1 cellular context compared by ENCODE assay signal in the genomic region with DNA sequence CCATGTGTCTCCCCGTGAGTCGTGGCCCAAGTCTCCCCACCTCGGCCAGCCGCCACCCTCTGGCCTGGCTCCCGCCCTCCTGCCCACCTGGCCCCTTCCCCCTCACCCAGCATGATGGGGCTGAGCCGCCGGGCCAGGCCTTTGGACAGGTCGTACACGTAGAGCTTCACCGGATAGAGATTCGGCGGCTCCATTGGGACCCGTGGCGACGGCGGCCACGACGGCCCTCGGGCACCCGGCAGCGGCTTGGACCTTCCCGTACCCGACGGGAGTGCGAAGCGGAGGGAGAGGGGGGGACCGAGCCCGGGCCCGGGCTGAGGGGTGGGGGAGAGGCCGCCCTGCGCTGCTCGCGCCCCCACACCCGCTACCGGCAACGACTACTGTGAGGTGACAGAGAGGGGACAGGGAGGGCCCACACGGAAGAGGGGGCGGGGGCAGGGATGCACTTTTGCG.
A peak's percentile ranks its signal among the peaks of the same experiment; 100 is the strongest.
TF ChIP-seq lines count a peak whose summit lies in the region.

DESI1 (minus strand) TSS at position 398 of the 453 bp plus-strand sequence; CDS start at position 194, 204 bp downstream.

TF ChIP-seq in HepG2, 621 proteins besides CTCF, POLR2A, EP300 and RAD21 (continued from another document and continues in another):
- TF ChIP-seq IRF9 (CRISPR knock-in tag; IDR thresholded peaks at IDR 0.05; ENCODE audit: borderline replicate concordance) (no peak), TOE1 (CRISPR knock-in tag; IDR thresholded peaks at IDR 0.05) (no peak), FOXK2 (IDR thresholded peaks at IDR 0.05) (no peak), GABPA (IDR thresholded peaks at IDR 0.05; ENCODE audit: low read depth, low read length) (no peak), GABPA (CRISPR knock-in tag; IDR thresholded peaks at IDR 0.05; ENCODE audit: low read depth) (no peak), ERF (CRISPR knock-in tag; IDR thresholded peaks at IDR 0.05) (peak; percentile 45; the same call in 1 of the 2 replicates), RARA (CRISPR knock-in tag; IDR thresholded peaks at IDR 0.05) (peak; percentile 23; the same call in 1 of the 2 replicates), ATM (IDR thresholded peaks at IDR 0.05; ENCODE audit: borderline replicate concordance) (no peak), THYN1 (CRISPR knock-in tag; IDR thresholded peaks at IDR 0.05; ENCODE audit: borderline replicate concordance, low read depth) (no peak), ZNF343 (CRISPR knock-in tag; IDR thresholded peaks at IDR 0.05) (no peak; the same call in 1 of the 2 replicates), MLLT10 (CRISPR knock-in tag; IDR thresholded peaks at IDR 0.05) (no peak), ZC3H13 (CRISPR knock-in tag; IDR thresholded peaks at IDR 0.05) (no peak), ZNF180 (CRISPR knock-in tag; IDR thresholded peaks at IDR 0.05; ENCODE audit: borderline replicate concordance, low read depth) (no peak), JUN (CRISPR knock-in tag; IDR thresholded peaks at IDR 0.05) (no peak), ZBTB3 (CRISPR knock-in tag; IDR thresholded peaks at IDR 0.05; ENCODE audit: borderline replicate concordance, low read depth) (0 out of 2 replicates have a peak, but pooled peaks have one; percentile 35), HNRNPK (IDR thresholded peaks at IDR 0.05; ENCODE audit: low read depth, low read length, poor library complexity, severe bottlenecking) (peak; percentile 67), ESRRA (CRISPR knock-in tag; IDR thresholded peaks at IDR 0.05; ENCODE audit: low read depth) (no peak), ZNF589 (CRISPR knock-in tag; conservative IDR thresholded peaks at IDR 0.05) (no peak), MTF2 (CRISPR knock-in tag; IDR thresholded peaks at IDR 0.05; ENCODE audit: borderline replicate concordance) (no peak), KDM3A (CRISPR knock-in tag; IDR thresholded peaks at IDR 0.05; ENCODE audit: low read depth) (peak; percentile 48; the same call in 1 of the 2 replicates), POLR2AphosphoS2 (IDR thresholded peaks at IDR 0.05; ENCODE audit: low read depth, low read length) (no peak), ARNTL (CRISPR knock-in tag; IDR thresholded peaks at IDR 0.05) (no peak), ZNF33A (CRISPR knock-in tag; IDR thresholded peaks at IDR 0.05; ENCODE audit: borderline replicate concordance) (no peak), ONECUT2 (CRISPR knock-in tag; IDR thresholded peaks at IDR 0.05) (0 out of 2 replicates have a peak, but pooled peaks have one; percentile 4), ZNF34 (CRISPR knock-in tag; IDR thresholded peaks at IDR 0.05; ENCODE audit: borderline replicate concordance) (no peak), DRAP1 (CRISPR knock-in tag; IDR thresholded peaks at IDR 0.05) (no peak), PBX2 (CRISPR knock-in tag; IDR thresholded peaks at IDR 0.05) (no peak), ZNF674 (CRISPR knock-in tag; IDR thresholded peaks at IDR 0.05; ENCODE audit: low read depth) (no peak), ZNF562 (CRISPR knock-in tag; IDR thresholded peaks at IDR 0.05; ENCODE audit: borderline replicate concordance) (no peak), ZNF563 (CRISPR knock-in tag; IDR thresholded peaks at IDR 0.05) (0 out of 2 replicates have a peak, but pooled peaks have one; percentile 19), ZC3H4 (CRISPR knock-in tag; IDR thresholded peaks at IDR 0.05; ENCODE audit: borderline replicate concordance) (no peak), ZNF883 (CRISPR knock-in tag; IDR thresholded peaks at IDR 0.05; ENCODE audit: not compliant biosample characterization) (no peak), DPF2 (CRISPR knock-in tag; IDR thresholded peaks at IDR 0.05; ENCODE audit: borderline replicate concordance, low read depth) (no peak), ZNF564 (CRISPR knock-in tag; IDR thresholded peaks at IDR 0.05) (no peak), FOXO1 (CRISPR knock-in tag; IDR thresholded peaks at IDR 0.05) (no peak), ZNF124 (CRISPR knock-in tag; IDR thresholded peaks at IDR 0.05) (0 out of 2 replicates have a peak, but pooled peaks have one; percentile 75), MIER3 (CRISPR knock-in tag; IDR thresholded peaks at IDR 0.05; ENCODE audit: borderline replicate concordance) (no peak; the same call in 1 of the 2 replicates), FLYWCH1 (CRISPR knock-in tag; IDR thresholded peaks at IDR 0.05) (no peak), ZXDC (CRISPR knock-in tag; IDR thresholded peaks at IDR 0.05) (no peak), KMT2A (CRISPR knock-in tag; IDR thresholded peaks at IDR 0.05) (peak; percentile 56; the same call in 1 of the 2 replicates), ZNF749 (CRISPR knock-in tag; IDR thresholded peaks at IDR 0.05; ENCODE audit: borderline replicate concordance) (0 out of 2 replicates have a peak, but pooled peaks have one; percentile 69), KAT7 (CRISPR knock-in tag; IDR thresholded peaks at IDR 0.05; ENCODE audit: borderline replicate concordance) (0 out of 2 replicates have a peak, but pooled peaks have one; percentile 19), BRF2 (CRISPR knock-in tag; IDR thresholded peaks at IDR 0.05) (no peak), NCOR1 (IDR thresholded peaks at IDR 0.05; ENCODE audit: borderline replicate concordance, low read length) (no peak), PCBP1 (IDR thresholded peaks at IDR 0.05; ENCODE audit: borderline replicate concordance, low read depth, low read length) (no peak; the same call in 1 of the 2 replicates), PTBP1 (IDR thresholded peaks at IDR 0.05; ENCODE audit: low read depth, low read length, poor library complexity, severe bottlenecking) (no peak), ZNF619 (CRISPR knock-in tag; IDR thresholded peaks at IDR 0.05) (no peak; the same call in 1 of the 2 replicates)
- TF ChIP-seq, protein P1, sequence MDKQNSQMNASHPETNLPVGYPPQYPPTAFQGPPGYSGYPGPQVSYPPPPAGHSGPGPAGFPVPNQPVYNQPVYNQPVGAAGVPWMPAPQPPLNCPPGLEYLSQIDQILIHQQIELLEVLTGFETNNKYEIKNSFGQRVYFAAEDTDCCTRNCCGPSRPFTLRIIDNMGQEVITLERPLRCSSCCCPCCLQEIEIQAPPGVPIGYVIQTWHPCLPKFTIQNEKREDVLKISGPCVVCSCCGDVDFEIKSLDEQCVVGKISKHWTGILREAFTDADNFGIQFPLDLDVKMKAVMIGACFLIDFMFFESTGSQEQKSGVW (CRISPR knock-in tag; IDR thresholded peaks at IDR 0.05; ENCODE audit: borderline replicate concordance) = no peak
- TF ChIP-seq, protein P2, sequence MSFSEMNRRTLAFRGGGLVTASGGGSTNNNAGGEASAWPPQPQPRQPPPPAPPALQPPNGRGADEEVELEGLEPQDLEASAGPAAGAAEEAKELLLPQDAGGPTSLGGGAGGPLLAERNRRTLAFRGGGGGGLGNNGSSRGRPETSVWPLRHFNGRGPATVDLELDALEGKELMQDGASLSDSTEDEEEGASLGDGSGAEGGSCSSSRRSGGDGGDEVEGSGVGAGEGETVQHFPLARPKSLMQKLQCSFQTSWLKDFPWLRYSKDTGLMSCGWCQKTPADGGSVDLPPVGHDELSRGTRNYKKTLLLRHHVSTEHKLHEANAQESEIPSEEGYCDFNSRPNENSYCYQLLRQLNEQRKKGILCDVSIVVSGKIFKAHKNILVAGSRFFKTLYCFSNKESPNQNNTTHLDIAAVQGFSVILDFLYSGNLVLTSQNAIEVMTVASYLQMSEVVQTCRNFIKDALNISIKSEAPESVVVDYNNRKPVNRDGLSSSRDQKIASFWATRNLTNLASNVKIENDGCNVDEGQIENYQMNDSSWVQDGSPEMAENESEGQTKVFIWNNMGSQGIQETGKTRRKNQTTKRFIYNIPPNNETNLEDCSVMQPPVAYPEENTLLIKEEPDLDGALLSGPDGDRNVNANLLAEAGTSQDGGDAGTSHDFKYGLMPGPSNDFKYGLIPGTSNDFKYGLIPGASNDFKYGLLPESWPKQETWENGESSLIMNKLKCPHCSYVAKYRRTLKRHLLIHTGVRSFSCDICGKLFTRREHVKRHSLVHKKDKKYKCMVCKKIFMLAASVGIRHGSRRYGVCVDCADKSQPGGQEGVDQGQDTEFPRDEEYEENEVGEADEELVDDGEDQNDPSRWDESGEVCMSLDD (CRISPR knock-in tag; IDR thresholded peaks at IDR 0.05; ENCODE audit: borderline replicate concordance) = no peak
- TF ChIP-seq, protein P3, sequence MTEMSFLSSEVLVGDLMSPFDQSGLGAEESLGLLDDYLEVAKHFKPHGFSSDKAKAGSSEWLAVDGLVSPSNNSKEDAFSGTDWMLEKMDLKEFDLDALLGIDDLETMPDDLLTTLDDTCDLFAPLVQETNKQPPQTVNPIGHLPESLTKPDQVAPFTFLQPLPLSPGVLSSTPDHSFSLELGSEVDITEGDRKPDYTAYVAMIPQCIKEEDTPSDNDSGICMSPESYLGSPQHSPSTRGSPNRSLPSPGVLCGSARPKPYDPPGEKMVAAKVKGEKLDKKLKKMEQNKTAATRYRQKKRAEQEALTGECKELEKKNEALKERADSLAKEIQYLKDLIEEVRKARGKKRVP (CRISPR knock-in tag; IDR thresholded peaks at IDR 0.05) = peak in 1 of 2 experiments; percentile 59; a peak in 1 of 4 replicates
- TF ChIP-seq, protein P4, sequence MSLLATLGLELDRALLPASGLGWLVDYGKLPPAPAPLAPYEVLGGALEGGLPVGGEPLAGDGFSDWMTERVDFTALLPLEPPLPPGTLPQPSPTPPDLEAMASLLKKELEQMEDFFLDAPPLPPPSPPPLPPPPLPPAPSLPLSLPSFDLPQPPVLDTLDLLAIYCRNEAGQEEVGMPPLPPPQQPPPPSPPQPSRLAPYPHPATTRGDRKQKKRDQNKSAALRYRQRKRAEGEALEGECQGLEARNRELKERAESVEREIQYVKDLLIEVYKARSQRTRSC (CRISPR knock-in tag; IDR thresholded peaks at IDR 0.05; ENCODE audit: low read depth) = no peak
- TF ChIP-seq, protein P5, sequence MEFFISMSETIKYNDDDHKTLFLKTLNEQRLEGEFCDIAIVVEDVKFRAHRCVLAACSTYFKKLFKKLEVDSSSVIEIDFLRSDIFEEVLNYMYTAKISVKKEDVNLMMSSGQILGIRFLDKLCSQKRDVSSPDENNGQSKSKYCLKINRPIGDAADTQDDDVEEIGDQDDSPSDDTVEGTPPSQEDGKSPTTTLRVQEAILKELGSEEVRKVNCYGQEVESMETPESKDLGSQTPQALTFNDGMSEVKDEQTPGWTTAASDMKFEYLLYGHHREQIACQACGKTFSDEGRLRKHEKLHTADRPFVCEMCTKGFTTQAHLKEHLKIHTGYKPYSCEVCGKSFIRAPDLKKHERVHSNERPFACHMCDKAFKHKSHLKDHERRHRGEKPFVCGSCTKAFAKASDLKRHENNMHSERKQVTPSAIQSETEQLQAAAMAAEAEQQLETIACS (CRISPR knock-in tag; IDR thresholded peaks at IDR 0.05) = no peak
- TF ChIP-seq, protein P6, sequence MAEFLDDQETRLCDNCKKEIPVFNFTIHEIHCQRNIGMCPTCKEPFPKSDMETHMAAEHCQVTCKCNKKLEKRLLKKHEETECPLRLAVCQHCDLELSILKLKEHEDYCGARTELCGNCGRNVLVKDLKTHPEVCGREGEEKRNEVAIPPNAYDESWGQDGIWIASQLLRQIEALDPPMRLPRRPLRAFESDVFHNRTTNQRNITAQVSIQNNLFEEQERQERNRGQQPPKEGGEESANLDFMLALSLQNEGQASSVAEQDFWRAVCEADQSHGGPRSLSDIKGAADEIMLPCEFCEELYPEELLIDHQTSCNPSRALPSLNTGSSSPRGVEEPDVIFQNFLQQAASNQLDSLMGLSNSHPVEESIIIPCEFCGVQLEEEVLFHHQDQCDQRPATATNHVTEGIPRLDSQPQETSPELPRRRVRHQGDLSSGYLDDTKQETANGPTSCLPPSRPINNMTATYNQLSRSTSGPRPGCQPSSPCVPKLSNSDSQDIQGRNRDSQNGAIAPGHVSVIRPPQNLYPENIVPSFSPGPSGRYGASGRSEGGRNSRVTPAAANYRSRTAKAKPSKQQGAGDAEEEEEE (CRISPR knock-in tag; IDR thresholded peaks at IDR 0.05; ENCODE audit: borderline replicate concordance) = no peak
